Comparison of ENCODE assay signal across 8 cellular contexts in the genomic region with DNA sequence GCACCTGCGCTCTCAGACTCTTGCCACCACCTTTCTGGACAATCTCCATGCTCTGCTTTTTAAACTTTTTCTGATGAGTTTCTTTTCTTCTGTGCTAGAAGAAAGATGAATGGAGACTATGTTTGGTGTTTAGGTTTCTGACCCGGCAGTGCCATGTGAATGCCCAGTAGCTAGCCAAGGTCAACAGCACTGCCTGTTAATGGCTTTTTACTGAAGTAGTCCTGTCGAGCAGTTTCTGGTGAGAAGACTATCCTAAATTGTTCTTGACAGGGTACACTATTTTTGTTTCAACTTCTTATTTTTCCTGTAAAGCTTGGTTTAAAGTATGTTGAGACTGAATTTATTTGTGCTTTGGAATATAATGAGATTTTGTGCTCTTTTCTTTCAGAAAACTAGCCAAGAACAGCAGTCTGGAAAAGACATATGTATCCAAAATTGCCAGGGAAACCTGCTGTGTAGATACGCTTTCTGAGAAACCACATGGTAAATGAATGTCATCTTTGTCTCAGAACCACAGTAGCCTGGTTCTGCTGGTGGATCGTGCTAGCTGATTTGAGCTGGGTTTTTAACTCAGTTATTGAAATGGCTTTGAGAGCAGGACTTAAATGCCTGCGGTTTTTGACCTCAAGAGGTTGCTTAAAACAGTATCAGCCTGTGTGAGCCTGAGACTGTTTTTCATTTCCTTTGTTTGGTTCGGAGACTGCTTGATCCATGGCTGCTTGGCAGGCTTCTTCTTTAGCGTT. TPM values are rescaled to one million over a fixed set of nuclear protein-coding genes. Genes with fewer than 3 reads are reported as not detected.
DNase-seq lines count a peak whose midpoint lies in the region; TF ChIP-seq lines count a peak whose summit lies in the region.

No MANE protein-coding gene starts in this region.

- no peaks in the 10 kb centered on the region for H3K27me3 Mint-ChIP-seq in activated naive CD4-positive, alpha-beta T cell treated with anti-CD3 and anti-CD28 coated beads for 36 hours (ENCODE audit: low read depth)
- H3K27me3 Mint-ChIP-seq in glutamatergic neuron (ENCODE audit: unreplicated experiment): no peaks in the 10 kb centered on the region

- peak; percentile 20 for DNase-seq in activated naive CD4-positive, alpha-beta T cell treated with anti-CD3 and anti-CD28 coated beads for 36 hours
- no peak for DNase-seq in activated naive CD4-positive, alpha-beta T cell treated with anti-CD3 and anti-CD28 coated beads, Interleukin-2, amount 50 U/mL, for 16 hours
- DNase-seq in Kasumi-1 (lab: John Stamatoyannopoulos, UW) (peak; percentile 48 to 65), brain microvascular endothelial cell (peak; percentile 65), glutamatergic neuron (no peak), D341Med (ENCODE audit: low spot score) (no peak), occipital lobe (lab: John Stamatoyannopoulos, UW) (no peak)

- H3K4me1 Mint-ChIP-seq in activated naive CD4-positive, alpha-beta T cell treated with anti-CD3 and anti-CD28 coated beads for 36 hours (ENCODE audit: low read depth): peaks cover 80% of the 10 kb centered on the region
- H3K4me1 Mint-ChIP-seq in glutamatergic neuron (ENCODE audit: low read depth, unreplicated experiment): peaks cover 15% of the 10 kb centered on the region

- no peaks in the 10 kb centered on the region for H3K9me3 Mint-ChIP-seq in activated naive CD4-positive, alpha-beta T cell treated with anti-CD3 and anti-CD28 coated beads for 36 hours
- no peaks in the 10 kb centered on the region for H3K9me3 Mint-ChIP-seq in glutamatergic neuron (ENCODE audit: unreplicated experiment)

- peak overlapping the region; percentile 62 for H3K27ac ChIP-seq in brain microvascular endothelial cell
- H3K27ac ChIP-seq in neutrophil: peak overlapping the region; percentile 11

- TF ChIP-seq CTCF in brain microvascular endothelial cell (IDR thresholded peaks at IDR 0.05; ENCODE audit: low read depth, low read length, missing control alignments) (no peak), neutrophil (IDR thresholded peaks at IDR 0.05) (no peak), glutamatergic neuron (IDR thresholded peaks at IDR 0.05; ENCODE audit: partially characterized antibody, unreplicated experiment) (no peak)

- CTCF ChIA-PET in activated naive CD4-positive, alpha-beta T cell treated with anti-CD3 and anti-CD28 coated beads for 36 hours (lab: Charles Lee): interaction anchor here (0.6 to 7.1 kb wide), 5 partner anchors 9 to 238 kb away, joined by 3 to 45 read pairs (median 4); no protein-coding TSS in a partner anchor

- no peaks in the 10 kb centered on the region for H3K27me3 ChIP-seq in brain microvascular endothelial cell (replicated peaks)
- no peaks in the 10 kb centered on the region for H3K27me3 ChIP-seq in neutrophil

- H3K4me1 ChIP-seq in neutrophil (ENCODE audit: control insufficient read depth in 1 of 2, insufficient read depth in 1 of 2, low read depth in 1 of 2, low read length in 1 of 2): no peaks in the 10 kb centered on the region

- no peak overlapping the region for H3K4me3 Mint-ChIP-seq in activated naive CD4-positive, alpha-beta T cell treated with anti-CD3 and anti-CD28 coated beads for 36 hours
- no peak overlapping the region for H3K4me3 Mint-ChIP-seq in glutamatergic neuron (ENCODE audit: unreplicated experiment)

- no peaks in the 10 kb centered on the region for H3K9me3 ChIP-seq in neutrophil

- H3K27ac Mint-ChIP-seq in activated naive CD4-positive, alpha-beta T cell treated with anti-CD3 and anti-CD28 coated beads for 36 hours: peak overlapping the region; percentile 80
- H3K27ac Mint-ChIP-seq in glutamatergic neuron (ENCODE audit: unreplicated experiment): no peak overlapping the region

- intact Hi-C loops in activated naive CD4-positive, alpha-beta T cell treated with anti-CD3 and anti-CD28 coated beads for 36 hours (cut with micrococcal nuclease): no loop called here

- in situ Hi-C loops in brain microvascular endothelial cell (cut with HindIII; ENCODE audit: low pct_ligation_motif_present, low sequenced_read_pairs): no loop called here

- H3K4me3 ChIP-seq in brain microvascular endothelial cell (ENCODE audit: low read depth, low read length) (no peak overlapping the region), neutrophil (ENCODE audit: low read depth in 1 of 2, low read length in 1 of 2) (no peak overlapping the region)

- H3K36me3 ChIP-seq in brain microvascular endothelial cell (replicated peaks) (no peaks in the 10 kb centered on the region), neutrophil (peaks cover 66% of the 10 kb centered on the region)

- H3K36me3 Mint-ChIP-seq in activated naive CD4-positive, alpha-beta T cell treated with anti-CD3 and anti-CD28 coated beads for 36 hours (ENCODE audit: low read depth): peaks cover 26% of the 10 kb centered on the region
- no peaks in the 10 kb centered on the region for H3K36me3 Mint-ChIP-seq in glutamatergic neuron (ENCODE audit: unreplicated experiment)

RNA-seq across cellular contexts. Expression of gene KCNS1, which starts 48.1 kb away (rescaled TPM):
- under 1 TPM; 0.40 to 0.48 TPM for total RNA-seq in activated naive CD4-positive, alpha-beta T cell treated with anti-CD3 and anti-CD28 coated beads for 36 hours
- total RNA-seq in glutamatergic neuron (ENCODE audit: unreplicated experiment) (not detected), occipital lobe (2.7 TPM)

Comparison
In these comparisons a context has a peak if more than half of its experiments do, and no peak if none do; other contexts are left out.
1. DNase-seq: peak in activated naive CD4-positive, alpha-beta T cell treated with anti-CD3 and anti-CD28 coated beads for 36 hours (single experiment), Kasumi-1 (2 of 2) and brain microvascular endothelial cell (single experiment); none in activated naive CD4-positive, alpha-beta T cell treated with anti-CD3 and anti-CD28 coated beads, Interleukin-2, amount 50 U/mL, for 16 hours (single experiment), glutamatergic neuron (single experiment), D341Med (single experiment) and occipital lobe (single experiment).